8 cellular contexts compared by ENCODE assay signal in genomic region chr1:236142358-236143103, GRCh38. TPM values are rescaled to one million over a fixed set of nuclear protein-coding genes. Genes with fewer than 3 reads are reported as not detected.
DNase-seq lines count a peak whose midpoint lies in the region; ATAC-seq and TF ChIP-seq lines count a peak whose summit lies in the region.

A gene with protein sequence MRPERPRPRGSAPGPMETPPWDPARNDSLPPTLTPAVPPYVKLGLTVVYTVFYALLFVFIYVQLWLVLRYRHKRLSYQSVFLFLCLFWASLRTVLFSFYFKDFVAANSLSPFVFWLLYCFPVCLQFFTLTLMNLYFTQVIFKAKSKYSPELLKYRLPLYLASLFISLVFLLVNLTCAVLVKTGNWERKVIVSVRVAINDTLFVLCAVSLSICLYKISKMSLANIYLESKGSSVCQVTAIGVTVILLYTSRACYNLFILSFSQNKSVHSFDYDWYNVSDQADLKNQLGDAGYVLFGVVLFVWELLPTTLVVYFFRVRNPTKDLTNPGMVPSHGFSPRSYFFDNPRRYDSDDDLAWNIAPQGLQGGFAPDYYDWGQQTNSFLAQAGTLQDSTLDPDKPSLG (plus strand): TSS chr1:236142539. CDS start chr1:236142623, 84 bp downstream.

- H3K27me3 ChIP-seq in Caco-2 (replicated peaks; ENCODE audit: control insufficient read depth, insufficient read depth, low read length) = no peaks in the 10 kb centered on the region; the same call in none of the 2 replicates
- peaks cover 28% of the 10 kb centered on the region for H3K27me3 ChIP-seq in adipocyte (replicated peaks; ENCODE audit: control insufficient read depth, insufficient read depth, low read length)
- no peaks in the 10 kb centered on the region for H3K27me3 ChIP-seq in uterus

- peak; percentile 66 for ATAC-seq in GM19463 (IDR thresholded peaks at IDR 0.05; ENCODE audit: unreplicated experiment)
- peak; percentile 61 for ATAC-seq in SK-N-SH treated with all-trans-retinoic acid at 6 μM for 48 hours
- peak; percentile 59 to 80 for ATAC-seq in left cardiac atrium

- CTCF ChIA-PET in Caco-2 (lab: Charles Lee) = no interaction called here

- peak within 1 kb of the TSS; percentile 65 to 69 for H3K27ac ChIP-seq in uterus

- POLR2A ChIA-PET in Caco-2 (lab: Charles Lee) = no interaction called here

- intact Hi-C loops in Caco-2 (cut with micrococcal nuclease; ENCODE audit: unreplicated experiment) (loop anchor here (2.0 kb wide), 1 partner anchor 14 kb away; no protein-coding TSS in a partner anchor), left cardiac atrium (cut with DNase I) (no loop called here), posterior vena cava (cut with DNase I) (no loop called here), uterus (cut with DNase I; ENCODE audit: low total_unique reads) (no loop called here)

- H3K27ac Mint-ChIP-seq in Caco-2 (ENCODE audit: unreplicated experiment) = peak within 1 kb of the TSS; percentile 80

- H3K36me3 Mint-ChIP-seq in Caco-2 (ENCODE audit: insufficient read depth, unreplicated experiment) = no peaks in the 10 kb centered on the region

- TF ChIP-seq CTCF in Caco-2 (IDR thresholded peaks at IDR 0.05; ENCODE audit: insufficient read depth in 1 of 2, low read depth in 1 of 2, low read length in 1 of 2, severe bottlenecking in 1 of 2, unreplicated experiment in 1 of 2) = no peak
- no peak for TF ChIP-seq CTCF in uterus (IDR thresholded peaks at IDR 0.05)

- H3K4me1 ChIP-seq in Caco-2 (peaks cover 8% of the 10 kb centered on the region; the same call in 1 of the 2 replicates), adipocyte (ENCODE audit: control insufficient read depth, insufficient read depth, low read length) (peaks cover 20% of the 10 kb centered on the region), uterus (no peaks in the 10 kb centered on the region)

- H3K36me3 ChIP-seq in Caco-2 (ENCODE audit: control insufficient read depth, insufficient read depth, low read length) = no peaks in the 10 kb centered on the region
- H3K36me3 ChIP-seq in adipocyte (ENCODE audit: control insufficient read depth, insufficient read depth, low read length, severe bottlenecking) = no peaks in the 10 kb centered on the region
- no peaks in the 10 kb centered on the region for H3K36me3 ChIP-seq in uterus

- no TSS peak for BruUV-seq in Caco-2 (replicated peaks; lab: Mats Ljungman, UMichigan)

- H3K4me3 Mint-ChIP-seq in Caco-2 (ENCODE audit: unreplicated experiment) = peak within 1 kb of the TSS; percentile 94

- peak in 1 of 2 experiments; percentile 20 for DNase-seq in Caco-2
- DNase-seq in HK-2 (ENCODE audit: unreplicated experiment) = peak; percentile 60
- DNase-seq in adipocyte (ENCODE audit: low read depth) = peak; percentile 79
- peak; percentile 66 for DNase-seq in left cardiac atrium
- no peak for DNase-seq in posterior vena cava (ENCODE audit: low spot score)
- peak; percentile 50 to 56 for DNase-seq in uterus

- peak in 1 of 2 donors; percentile 37 for TF ChIP-seq POLR2A in uterus (IDR thresholded peaks at IDR 0.05)

- peak within 1 kb of the TSS; percentile 53 for H3K4me3 ChIP-seq in Caco-2 (ENCODE audit: low read depth, low read length)
- H3K4me3 ChIP-seq in adipocyte (ENCODE audit: low read length) = peak within 1 kb of the TSS; percentile 87
- H3K4me3 ChIP-seq in uterus = peak within 1 kb of the TSS; percentile 55 to 64

- peaks cover 12% of the 10 kb centered on the region for H3K4me1 Mint-ChIP-seq in Caco-2 (ENCODE audit: low read depth, unreplicated experiment)

- peak within 1 kb of the TSS; percentile 76 for H3K9ac ChIP-seq in adipocyte (ENCODE audit: low read length)

- H3K9me3 Mint-ChIP-seq in Caco-2 (ENCODE audit: unreplicated experiment) = no peaks in the 10 kb centered on the region

- H3K9me3 ChIP-seq in Caco-2 (no peaks in the 10 kb centered on the region), adipocyte (ENCODE audit: control insufficient read depth, low read length) (no peaks in the 10 kb centered on the region), uterus (no peaks in the 10 kb centered on the region)

- H3K27me3 Mint-ChIP-seq in Caco-2 (ENCODE audit: insufficient read depth, unreplicated experiment) = peaks cover 19% of the 10 kb centered on the region

TF ChIP-seq in SK-N-SH treated with all-trans-retinoic acid at 6 μM for 48 hours, 23 proteins besides CTCF, POLR2A, EP300 and RAD21:
- TF ChIP-seq ZFP3 (CRISPR knock-in tag; IDR thresholded peaks at IDR 0.05) = 0 out of 2 replicates have a peak, but pooled peaks have one; percentile 10
- no peak for TF ChIP-seq TCF4 (CRISPR knock-in tag; IDR thresholded peaks at IDR 0.05; ENCODE audit: borderline replicate concordance)

RNA-seq across cellular contexts. Expression of the gene that starts here (rescaled TPM):
- total RNA-seq in Caco-2 (2022) = 5.5 and 5.9 TPM in 2 replicates
- 10 to 100 TPM; 20.6 to 25.0 TPM for total RNA-seq in left cardiac atrium
- 10 to 100 TPM; 13.7 to 15.7 TPM for total RNA-seq in posterior vena cava
- total RNA-seq in uterus = 10 to 100 TPM in 3 of 4 donors, under 1 TPM in 1; 0.29 to 15.1 (median 11.2) TPM
